Comparison of ENCODE assay signal across 7 cellular contexts in the genomic region with DNA sequence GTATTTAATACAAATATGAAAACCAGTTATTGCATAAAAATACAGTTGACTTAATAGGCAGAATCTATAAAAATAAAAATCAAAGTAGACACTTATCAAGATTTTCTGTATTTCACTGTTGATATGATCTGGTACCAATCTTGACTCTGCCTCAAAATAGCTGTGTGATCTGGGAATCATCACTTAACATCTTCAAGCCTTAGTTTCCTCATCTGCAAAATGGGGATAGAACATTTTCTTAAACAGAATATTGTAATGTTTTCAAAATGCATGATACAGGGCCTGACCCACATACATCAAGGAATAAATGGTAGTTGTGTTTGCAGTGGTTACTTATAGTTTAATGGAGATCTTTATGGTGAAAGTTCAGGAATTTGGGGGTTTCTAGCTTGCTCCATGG. TPM values are rescaled to one million over a fixed set of nuclear protein-coding genes. Genes with fewer than 3 reads are reported as not detected.
"Had no signal": no experiment of that assay in that cellular context is flagged by ENCODE, and none has a peak within 500 bp of the region (broad histone marks: within the 10 kb centered on the region; RNA-seq: fewer than 3 reads in every experiment).

No MANE protein-coding gene starts in this region.

RNA-seq across cellular contexts. Expression of a gene that starts 18.9 kb away (rescaled TPM):
- total RNA-seq: GM23338, H1, H7, H9, HFFc6 had no signal
- polyA plus RNA-seq: GM23248, GM23338 had no signal

RNA-seq across cellular contexts. Expression of a gene that starts 21.4 kb away (rescaled TPM):
- total RNA-seq: GM23338, H1, H4, H9 had no signal
- polyA plus RNA-seq: GM23338 had no signal

RNA-seq across cellular contexts. Expression of a gene that starts 58.4 kb away (rescaled TPM):
- total RNA-seq: GM23248, GM23338, H1, H4, H7, H9, HFFc6 had no signal
- polyA plus RNA-seq: GM23248, GM23338, H1 had no signal
